ENCODE assay signal across 32 cellular contexts in genomic region chr10:57874810-57875209, GRCh38.
"Had no signal": no experiment of that assay in that cellular context is flagged by ENCODE, and none has a peak within 500 bp of the region (broad histone marks: within the 10 kb centered on the region; RNA-seq: fewer than 3 reads in every experiment).

No MANE protein-coding gene starts in this region.

- H3K4me3 ChIP-seq: body of pancreas, breast epithelium had no signal

- DNase-seq: activated B cell treated with CpG ODN at 0.5 μM for 24 hours; activated CD4-positive, alpha-beta memory T cell treated with anti-CD3 and anti-CD28 coated beads for 36 hours; activated CD4-positive, alpha-beta T cell treated with anti-CD3 and anti-CD28 coated beads for 4 hours; activated CD4-positive, alpha-beta T cell treated with anti-CD3 and anti-CD28 coated beads, Interleukin-2, amount 10 ng/mL, durations not matched to agents 24 days and 14 days; activated CD4-positive, alpha-beta T cell treated with anti-CD3 and anti-CD28 coated beads, Interleukin-2, amount 50 U/mL, for 1 hour; activated CD4-positive, alpha-beta T cell treated with anti-CD3 and anti-CD28 coated beads, Interleukin-2, amount 50 U/mL, for 4 hours; activated CD4-positive, CD25-positive, alpha-beta regulatory T cell treated with anti-CD3 and anti-CD28 coated beads, Interleukin-2, amount 50 U/mL, for 72 hours; activated CD8-positive, alpha-beta memory T cell treated with anti-CD3 and anti-CD28 coated beads, Interleukin-2, amount 50 U/mL, for 4 hours; activated CD8-positive, alpha-beta T cell treated with anti-CD3 and anti-CD28 coated beads for 36 hours; activated effector memory CD4-positive, alpha-beta T cell treated with anti-CD3 and anti-CD28 coated beads, Interleukin-2, amount 50 U/mL, for 16 hours; activated gamma-delta T cell treated with Interleukin-2 at 50 U/mL for 16 hours; activated naive CD4-positive, alpha-beta T cell; activated naive CD4-positive, alpha-beta T cell treated with anti-CD3 and anti-CD28 coated beads for 36 hours; activated naive CD4-positive, alpha-beta T cell treated with anti-CD3 and anti-CD28 coated beads, Interleukin-2, amount 50 U/mL, for 16 hours; activated naive CD8-positive, alpha-beta T cell treated with anti-CD3 and anti-CD28 coated beads for 36 hours; activated T-cell treated with anti-CD3 and anti-CD28 coated beads for 4 hours; activated T-cell treated with anti-CD3 and anti-CD28 coated beads, Interleukin-2, amount 50 U/mL, for 1 hour; activated T-cell treated with anti-CD3 and anti-CD28 coated beads, Interleukin-2, amount 50 U/mL, for 4 hours; activated T-cell treated with anti-CD3 and anti-CD28 coated beads, Interleukin-2, amount 50 U/mL, for 72 hours; amygdala; anterior cingulate cortex; body of pancreas; brain microvascular endothelial cell; central memory CD4-positive, alpha-beta T cell; T-helper 2 cell; T-helper 9 cell had no signal

- H3K36me3 ChIP-seq: brain microvascular endothelial cell, breast epithelium had no signal

- H3K4me1 ChIP-seq: body of pancreas, breast epithelium had no signal

- H3K27ac ChIP-seq: body of pancreas, brain microvascular endothelial cell, breast epithelium, VCaP had no signal

- FAIRE-seq: astrocyte, TTC549 had no signal

- H3K9me3 ChIP-seq: body of pancreas, breast epithelium had no signal

- ATAC-seq: activated CD8-positive, alpha-beta T cell treated with anti-CD3 and anti-CD28 coated beads for 36 hours; activated naive CD4-positive, alpha-beta T cell treated with anti-CD3 and anti-CD28 coated beads, Interleukin-2, amount 50 U/mL, for 72 hours; activated T-cell treated with anti-CD3 and anti-CD28 coated beads, Interleukin-2, amount 50 U/mL, for 4 hours; activated T-cell treated with anti-CD3 and anti-CD28 coated beads, Interleukin-2, amount 50 U/mL, for 72 hours; activated T-helper 17 cell treated with anti-CD3 and anti-CD28 coated beads, Interleukin-2, amount 50 U/mL, for 72 hours; body of pancreas had no signal

- H3K27me3 ChIP-seq: body of pancreas, brain microvascular endothelial cell, breast epithelium had no signal
